ENCODE assay signal across 1 cellular context in genomic region chr13:43675577-43675976, GRCh38.
TF ChIP-seq lines count a peak whose summit lies in the region.

No MANE protein-coding gene starts in this region.

TF ChIP-seq in GM12878, 131 proteins besides CTCF, POLR2A, EP300 and RAD21 (continued from another document):
- TF ChIP-seq ATF7 (IDR thresholded peaks at IDR 0.05; ENCODE audit: low read depth) (no peak), TBL1XR1 (IDR thresholded peaks at IDR 0.05; ENCODE audit: low read depth, low read length) (no peak), PAX8 (IDR thresholded peaks at IDR 0.05) (no peak), NFIC (IDR thresholded peaks at IDR 0.05; ENCODE audit: low read depth, low read length) (no peak), ESRRA (IDR thresholded peaks at IDR 0.05; ENCODE audit: low read length) (no peak)
